Comparison of ENCODE assay signal across 15 cellular contexts in the genomic region with DNA sequence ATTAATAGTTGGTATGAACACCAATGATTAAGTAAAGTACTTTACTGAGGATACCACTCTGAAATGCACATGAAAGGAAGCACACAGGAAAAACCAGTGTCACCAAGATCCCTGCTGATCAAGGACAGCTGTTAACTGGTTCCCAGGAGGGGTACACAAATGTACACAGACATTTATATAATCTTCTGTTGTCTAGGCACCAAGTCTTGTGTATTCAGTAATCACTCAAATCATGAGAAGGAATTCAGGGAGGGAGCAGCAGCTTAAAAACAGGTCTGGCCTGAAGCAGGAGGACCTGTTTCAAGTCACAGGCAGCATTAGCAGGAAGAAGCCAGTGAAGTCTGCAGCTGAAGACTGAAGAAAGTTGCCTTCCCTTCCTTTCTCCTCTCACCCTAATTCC. TPM values are rescaled to one million over a fixed set of nuclear protein-coding genes. Genes with fewer than 3 reads are reported as not detected.
DNase-seq lines count a peak whose midpoint lies in the region; ATAC-seq and TF ChIP-seq lines count a peak whose summit lies in the region.
"Had no signal": no experiment of that assay in that cellular context is flagged by ENCODE, and none has a peak within 500 bp of the region (broad histone marks: within the 10 kb centered on the region; RNA-seq: fewer than 3 reads in every experiment).

No MANE protein-coding gene starts in this region.

- H3K4me3 ChIP-seq in BLaER1 treated with 17β-estradiol and CSF1 and Interleukin-3, amounts not matched to agents 10 nM and 100 nM, result no peak overlapping the region; a peak in 1 of 20 replicates
- H3K4me3 ChIP-seq: gastrocnemius medialis, HAP-1 had no signal

- peaks cover 82% of the 10 kb centered on the region for H3K4me1 Mint-ChIP-seq in osteocyte (ENCODE audit: unreplicated experiment)
- H3K4me1 Mint-ChIP-seq: activated CD4-positive, alpha-beta memory T cell treated with anti-CD3 and anti-CD28 coated beads, Interleukin-2, amount 10 ng/mL, durations not matched to agents 7 days and 5 days had no signal

- TF ChIP-seq CTCF in osteocyte (IDR thresholded peaks at IDR 0.05), result no peak

- no peaks in the 10 kb centered on the region for H3K27me3 Mint-ChIP-seq in osteocyte (ENCODE audit: unreplicated experiment)
- H3K27me3 Mint-ChIP-seq: activated CD4-positive, alpha-beta memory T cell treated with anti-CD3 and anti-CD28 coated beads, Interleukin-2, amount 10 ng/mL, durations not matched to agents 7 days and 5 days; natural killer cell treated with Interleukin-12 subunit alpha and Interleukin-12 subunit beta and Interleukin-15 and Interleukin-18, amount 100 ng/mL, for 72 hours had no signal

- no peaks in the 10 kb centered on the region for H4K20me1 ChIP-seq in BLaER1 treated with 17β-estradiol and CSF1 and Interleukin-3, amounts not matched to agents 10 nM and 100 nM

- peak overlapping the region in 3 of 11 experiments; percentile 24 to 58 (median 38); a peak in 6 of 22 replicates for H3K9ac ChIP-seq in BLaER1 treated with 17β-estradiol and CSF1 and Interleukin-3, amounts not matched to agents 10 nM and 100 nM

- no peaks in the 10 kb centered on the region for H3K9me3 Mint-ChIP-seq in osteocyte (ENCODE audit: unreplicated experiment)
- H3K9me3 Mint-ChIP-seq: activated CD4-positive, alpha-beta memory T cell treated with anti-CD3 and anti-CD28 coated beads, Interleukin-2, amount 10 ng/mL, durations not matched to agents 7 days and 5 days; natural killer cell treated with Interleukin-12 subunit alpha and Interleukin-12 subunit beta and Interleukin-15 and Interleukin-18, amount 100 ng/mL, for 72 hours had no signal

- no peaks in the 10 kb centered on the region for H3K36me3 ChIP-seq in BLaER1 treated with 17β-estradiol and CSF1 and Interleukin-3, amounts not matched to agents 10 nM and 100 nM
- H3K36me3 ChIP-seq: gastrocnemius medialis, HAP-1 had no signal

- peak overlapping the region in 8 of 11 experiments; percentile 2 to 84 (median 75); a peak in 14 of 22 replicates for H3K4me2 ChIP-seq in BLaER1 treated with 17β-estradiol and CSF1 and Interleukin-3, amounts not matched to agents 10 nM and 100 nM

- DNase-seq in NCI-H1417 (lab: John Stamatoyannopoulos, UW) (peak in 2 of 3 experiments; percentile 33 to 66), epithelial cell of prostate (ENCODE audit: low read depth, low spot score) (peak; percentile 50), osteocyte (ENCODE audit: extremely low spot score, unreplicated experiment) (no peak), ecto neural progenitor cell (ENCODE audit: low spot score) (no peak), NCI-H2171 (lab: John Stamatoyannopoulos, UW) (no peak)
- DNase-seq: activated CD4-positive, alpha-beta memory T cell treated with anti-CD3 and anti-CD28 coated beads, Interleukin-2, amount 10 ng/mL, durations not matched to agents 7 days and 5 days; gastrocnemius medialis; NCI-H2081; NCI-H526 treated with DMSO at 0.1 percent for 48 hours; RPMI8226 had no signal

- no peak for ATAC-seq in HG03095 (IDR thresholded peaks at IDR 0.05; ENCODE audit: unreplicated experiment)
- no peak for ATAC-seq in GM19397 (IDR thresholded peaks at IDR 0.05; ENCODE audit: unreplicated experiment)
- ATAC-seq: gastrocnemius medialis; natural killer cell treated with Interleukin-12 subunit alpha and Interleukin-12 subunit beta and Interleukin-15 and Interleukin-18, amount 100 ng/mL, for 72 hours had no signal

- H3K36me3 Mint-ChIP-seq in osteocyte (ENCODE audit: unreplicated experiment), result peaks cover 11% of the 10 kb centered on the region
- H3K36me3 Mint-ChIP-seq: natural killer cell treated with Interleukin-12 subunit alpha and Interleukin-12 subunit beta and Interleukin-15 and Interleukin-18, amount 100 ng/mL, for 72 hours had no signal

- peak overlapping the region; percentile 97 for H3K27ac Mint-ChIP-seq in osteocyte (ENCODE audit: unreplicated experiment)
- H3K27ac Mint-ChIP-seq: activated CD4-positive, alpha-beta memory T cell treated with anti-CD3 and anti-CD28 coated beads, Interleukin-2, amount 10 ng/mL, durations not matched to agents 7 days and 5 days; natural killer cell treated with Interleukin-12 subunit alpha and Interleukin-12 subunit beta and Interleukin-15 and Interleukin-18, amount 100 ng/mL, for 72 hours had no signal

- peaks cover 12 to 81% (median 53%) of the 10 kb centered on the region in 10 experiments; a peak in 19 of 20 replicates for H3K4me1 ChIP-seq in BLaER1 treated with 17β-estradiol and CSF1 and Interleukin-3, amounts not matched to agents 10 nM and 100 nM
- H3K4me1 ChIP-seq: HAP-1 had no signal

- H3K27me3 ChIP-seq in BLaER1 treated with 17β-estradiol and CSF1 and Interleukin-3, amounts not matched to agents 10 nM and 100 nM, result no peaks in the 10 kb centered on the region
- H3K27me3 ChIP-seq: gastrocnemius medialis had no signal

- H3K9me3 ChIP-seq in BLaER1 treated with 17β-estradiol and CSF1 and Interleukin-3, amounts not matched to agents 10 nM and 100 nM (replicated peaks in 1 of 11), result peaks cover 0 to 9% (median 0%) of the 10 kb centered on the region in 11 experiments; a peak in 4 of 22 replicates
- H3K9me3 ChIP-seq: gastrocnemius medialis, HAP-1 had no signal

- H3K4me3 Mint-ChIP-seq in osteocyte (ENCODE audit: unreplicated experiment), result no peak overlapping the region
- H3K4me3 Mint-ChIP-seq: activated CD4-positive, alpha-beta memory T cell treated with anti-CD3 and anti-CD28 coated beads, Interleukin-2, amount 10 ng/mL, durations not matched to agents 7 days and 5 days; natural killer cell treated with Interleukin-12 subunit alpha and Interleukin-12 subunit beta and Interleukin-15 and Interleukin-18, amount 100 ng/mL, for 72 hours had no signal

- H3K27ac ChIP-seq in BLaER1 treated with 17β-estradiol and CSF1 and Interleukin-3, amounts not matched to agents 10 nM and 100 nM, result peak overlapping the region in 6 of 11 experiments; percentile 7 to 64 (median 18); a peak in 6 of 22 replicates
- no peak overlapping the region for H3K27ac ChIP-seq in epithelial cell of prostate
- H3K27ac ChIP-seq: gastrocnemius medialis had no signal

RNA-seq across cellular contexts. Expression of gene MPP7, which starts 18.7 kb away (rescaled TPM):
- 37.4 and 41.9 TPM in 2 replicates for total RNA-seq in osteocyte

Comparison
In these comparisons a context has a peak if more than half of its experiments do, and no peak if none do; other contexts are left out.
1. DNase-seq: peak in NCI-H1417 (2 of 3) and epithelial cell of prostate (single experiment); none in osteocyte (single experiment), ecto neural progenitor cell (single experiment) and NCI-H2171 (single experiment).